Comparison of ENCODE assay signal across 8 cellular contexts in the genomic region with DNA sequence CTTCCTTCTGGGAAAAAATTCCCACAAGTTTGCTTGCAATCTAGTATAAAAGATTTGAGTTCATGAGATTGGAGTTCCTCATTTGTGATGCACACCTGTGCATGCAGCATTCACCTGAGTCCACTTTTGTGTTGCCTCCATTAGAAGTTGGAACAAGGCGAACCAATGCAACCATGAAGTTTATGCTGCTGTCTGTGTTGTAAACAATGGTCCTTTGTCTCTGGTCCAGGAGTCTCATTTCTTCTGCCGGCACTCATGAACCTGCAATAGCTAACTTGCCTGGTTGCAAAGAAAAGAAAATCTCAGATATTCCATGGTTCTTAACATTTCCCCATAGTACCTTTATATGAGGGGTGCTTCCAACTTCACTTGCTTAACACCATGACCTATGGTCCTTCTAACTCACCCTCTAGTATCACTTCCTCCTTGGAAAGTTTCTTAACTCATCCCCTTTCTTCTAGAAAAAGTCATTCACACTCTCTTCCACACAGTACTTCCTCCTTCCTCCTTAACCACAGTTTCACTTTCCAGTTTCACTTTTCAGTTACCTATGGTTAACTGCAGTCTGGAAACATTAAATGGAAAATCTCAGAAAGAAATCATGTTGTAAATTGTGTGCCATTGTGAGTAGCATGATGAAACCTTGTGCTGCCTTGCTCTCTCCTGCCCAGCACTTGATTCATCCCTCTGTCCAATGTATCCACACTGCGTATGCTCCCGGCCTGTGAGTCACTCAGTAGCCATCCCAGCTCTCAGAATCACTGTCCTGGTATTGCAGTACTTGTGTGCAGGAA.
A peak's percentile ranks its signal among the peaks of the same experiment; 100 is the strongest.
DNase-seq lines count a peak whose midpoint lies in the region; ATAC-seq and TF ChIP-seq lines count a peak whose summit lies in the region.

No MANE protein-coding gene starts in this region.

- DNase-seq in BJ (ENCODE audit: low read depth) (peak; percentile 81), SKM-1 treated with dmso at 0.1 percent for 144 hours (lab: John Stamatoyannopoulos, UW; ENCODE audit: unreplicated experiment) (peak; percentile 98), glomerular visceral epithelial cell (ENCODE audit: extremely low spot score) (peak; percentile 42), stromal cell of bone marrow (ENCODE audit: low read depth) (peak; percentile 84), SJCRH30 (no peak)
- DNase-seq in stimulated activated effector memory CD8-positive, alpha-beta T cell treated with anti-CD3 and anti-CD28 coated beads, Interleukin-12 subunit alpha, Interleukin-12 subunit beta, amount 100 ng/mL, for 72 hours (ENCODE audit: low spot score in 2 of 2) = no peak

- ATAC-seq in GM19372 (IDR thresholded peaks at IDR 0.05; ENCODE audit: low read depth, unreplicated experiment) = peak; percentile 80
- peak; percentile 88 for ATAC-seq in HG03342 (IDR thresholded peaks at IDR 0.05; ENCODE audit: unreplicated experiment)
- no peak for ATAC-seq in stimulated activated effector memory CD8-positive, alpha-beta T cell treated with anti-CD3 and anti-CD28 coated beads, Interleukin-12 subunit alpha, Interleukin-12 subunit beta, amount 100 ng/mL, for 72 hours

- no peak overlapping the region for H3K27ac ChIP-seq in SJCRH30

- H3K36me3 Mint-ChIP-seq in stimulated activated effector memory CD8-positive, alpha-beta T cell treated with anti-CD3 and anti-CD28 coated beads, Interleukin-12 subunit alpha, Interleukin-12 subunit beta, amount 100 ng/mL, for 72 hours = no peaks in the 10 kb centered on the region

- no peaks in the 10 kb centered on the region for H3K9me3 Mint-ChIP-seq in stimulated activated effector memory CD8-positive, alpha-beta T cell treated with anti-CD3 and anti-CD28 coated beads, Interleukin-12 subunit alpha, Interleukin-12 subunit beta, amount 100 ng/mL, for 72 hours

- H3K4me3 Mint-ChIP-seq in stimulated activated effector memory CD8-positive, alpha-beta T cell treated with anti-CD3 and anti-CD28 coated beads, Interleukin-12 subunit alpha, Interleukin-12 subunit beta, amount 100 ng/mL, for 72 hours = no peak overlapping the region

- POLR2A ChIA-PET in BJ (lab: Charles Lee) = no interaction called here

- H3K27me3 ChIP-seq in BJ (ENCODE audit: control insufficient read depth, insufficient read depth, low read length) (no peaks in the 10 kb centered on the region), SJCRH30 (no peaks in the 10 kb centered on the region)

- H3K4me3 ChIP-seq in BJ (ENCODE audit: low read depth, low read length) (no peak overlapping the region), SJCRH30 (no peak overlapping the region)

- H3K4me1 Mint-ChIP-seq in stimulated activated effector memory CD8-positive, alpha-beta T cell treated with anti-CD3 and anti-CD28 coated beads, Interleukin-12 subunit alpha, Interleukin-12 subunit beta, amount 100 ng/mL, for 72 hours = peaks cover 16% of the 10 kb centered on the region

- CTCF ChIA-PET in BJ (lab: Yijun Ruan, JAX) = no interaction called here

- H3K36me3 ChIP-seq in BJ (ENCODE audit: control insufficient read depth, insufficient read depth, low read length) = no peaks in the 10 kb centered on the region
- H3K36me3 ChIP-seq in SJCRH30 = no peaks in the 10 kb centered on the region

- no peaks in the 10 kb centered on the region for H3K4me1 ChIP-seq in SJCRH30

- no peaks in the 10 kb centered on the region for H3K9me3 ChIP-seq in SJCRH30 (replicated peaks)

- TF ChIP-seq CTCF in BJ (IDR thresholded peaks at IDR 0.05; ENCODE audit: insufficient read depth, low read depth, low read length) = no peak

- no peak overlapping the region for H3K27ac Mint-ChIP-seq in stimulated activated effector memory CD8-positive, alpha-beta T cell treated with anti-CD3 and anti-CD28 coated beads, Interleukin-12 subunit alpha, Interleukin-12 subunit beta, amount 100 ng/mL, for 72 hours

Comparison
In these comparisons a context has a peak if more than half of its experiments do, and no peak if none do; other contexts are left out.
1. DNase-seq: peak in BJ (single experiment), SKM-1 treated with dmso at 0.1 percent for 144 hours (single experiment), glomerular visceral epithelial cell (single experiment) and stromal cell of bone marrow (single experiment); none in stimulated activated effector memory CD8-positive, alpha-beta T cell treated with anti-CD3 and anti-CD28 coated beads, Interleukin-12 subunit alpha, Interleukin-12 subunit beta, amount 100 ng/mL, for 72 hours (0 of 2) and SJCRH30 (0 of 2).